9 cellular contexts compared by ENCODE assay signal in genomic region chr7:22856437-22856836, GRCh38. TPM values are rescaled to one million over a fixed set of nuclear protein-coding genes. Genes with fewer than 3 reads are reported as not detected.
DNase-seq lines count a peak whose midpoint lies in the region; ATAC-seq and TF ChIP-seq lines count a peak whose summit lies in the region.
"Had no signal": no experiment of that assay in that cellular context is flagged by ENCODE, and none has a peak within 500 bp of the region (broad histone marks: within the 10 kb centered on the region; RNA-seq: fewer than 3 reads in every experiment).

No MANE protein-coding gene starts in this region.

- H4K20me1 ChIP-seq in OCI-LY1 (ENCODE audit: insufficient read depth, low read length) = no peaks in the 10 kb centered on the region

- H3K27ac ChIP-seq in OCI-LY1 (ENCODE audit: low read depth, low read length, poor library complexity, severe bottlenecking) (peak overlapping the region; percentile 66), substantia nigra (ENCODE audit: low read depth, low read length, poor library complexity, severe bottlenecking) (no peak overlapping the region), neuronal stem cell (replicated peaks; ENCODE audit: low read length) (no peak overlapping the region)

- no peaks in the 10 kb centered on the region for H3K9me2 ChIP-seq in OCI-LY1 (ENCODE audit: low read depth, low read length)

- H3K4me2 ChIP-seq in OCI-LY1 (ENCODE audit: low read length) (peak overlapping the region; percentile 72), neuronal stem cell (ENCODE audit: insufficient read depth, low read length, poor library complexity, severe bottlenecking) (no peak overlapping the region)

- H3K27me3 ChIP-seq in OCI-LY1 (ENCODE audit: insufficient read depth, low read length) = peaks cover 6% of the 10 kb centered on the region; the same call in 1 of the 2 replicates
- H3K27me3 ChIP-seq in neuronal stem cell (ENCODE audit: control insufficient read depth in 3 of 3, insufficient read depth in 3 of 3, low read depth in 1 of 3, low read length in 3 of 3) = peaks cover 0 to 27% (median 7%) of the 10 kb centered on the region in 3 experiments

- H2AFZ ChIP-seq in OCI-LY1 (ENCODE audit: low read length) (no peak overlapping the region), neuronal stem cell (ENCODE audit: low read length) (no peak overlapping the region)

- H3K79me1 ChIP-seq in neuronal stem cell (ENCODE audit: low read depth, low read length) = no peaks in the 10 kb centered on the region

- no peak overlapping the region for H3K18ac ChIP-seq in neuronal stem cell (ENCODE audit: low read length)

- no peak overlapping the region for H3K4ac ChIP-seq in neuronal stem cell (ENCODE audit: low read length)

- CTCF ChIA-PET in activated CD4-positive, alpha-beta T cell treated with anti-CD3 and anti-CD28 coated beads, Interleukin-2, amount 10 ng/mL, durations not matched to agents 7 days and 5 days (lab: Charles Lee) = interaction anchor here (0.6 to 2.8 kb wide), 7 partner anchors 11 to 1495 kb away, joined by 3 to 7 read pairs (median 4); no protein-coding TSS in a partner anchor

- no peak overlapping the region for H4K91ac ChIP-seq in neuronal stem cell (ENCODE audit: low read depth, low read length, poor library complexity)

- DNase-seq in activated CD4-positive, alpha-beta T cell treated with anti-CD3 and anti-CD28 coated beads, Interleukin-2, amount 10 ng/mL, durations not matched to agents 7 days and 5 days = no peak
- DNase-seq in activated CD4-positive, alpha-beta T cell treated with anti-CD3 and anti-CD28 coated beads for 1 hour = no peak
- DNase-seq in chondrocyte (ENCODE audit: low spot score) (no peak), substantia nigra (lab: John Stamatoyannopoulos, UW) (no peak), neuronal stem cell (ENCODE audit: low spot score) (no peak)
- no peak for DNase-seq in stimulated activated effector memory CD8-positive, alpha-beta T cell treated with anti-CD3 and anti-CD28 coated beads, Interleukin-12 subunit alpha, Interleukin-12 subunit beta, amount 100 ng/mL, for 72 hours (ENCODE audit: low spot score in 2 of 2)
- DNase-seq: SW 1271 had no signal

- H3K23ac ChIP-seq in neuronal stem cell (ENCODE audit: low read depth, low read length, poor library complexity) = no peak overlapping the region

- no peak overlapping the region for H2BK15ac ChIP-seq in neuronal stem cell (ENCODE audit: low read length)

- no peak overlapping the region for H3K14ac ChIP-seq in neuronal stem cell (ENCODE audit: low read length)

- peak overlapping the region; percentile 85 for H3K4me3 ChIP-seq in OCI-LY1 (ENCODE audit: low read depth, low read length, poor library complexity, severe bottlenecking)
- H3K4me3 ChIP-seq in neuronal stem cell (ENCODE audit: low read length in 2 of 2) = no peak overlapping the region

- no peak overlapping the region for H2BK120ac ChIP-seq in neuronal stem cell (ENCODE audit: low read depth, low read length)

- H3K36me3 ChIP-seq in OCI-LY1 (ENCODE audit: insufficient read depth, low read length) (peaks cover 64% of the 10 kb centered on the region), neuronal stem cell (replicated peaks in 1 of 2; ENCODE audit: control insufficient read depth in 2 of 2, insufficient read depth in 2 of 2, low read length in 2 of 2) (no peaks in the 10 kb centered on the region)

- H3K9me3 Mint-ChIP-seq in activated CD4-positive, alpha-beta T cell treated with anti-CD3 and anti-CD28 coated beads, Interleukin-2, amount 10 ng/mL, durations not matched to agents 7 days and 5 days = no peaks in the 10 kb centered on the region
- no peaks in the 10 kb centered on the region for H3K9me3 Mint-ChIP-seq in chondrocyte (ENCODE audit: low read depth)
- H3K9me3 Mint-ChIP-seq in stimulated activated effector memory CD8-positive, alpha-beta T cell treated with anti-CD3 and anti-CD28 coated beads, Interleukin-12 subunit alpha, Interleukin-12 subunit beta, amount 100 ng/mL, for 72 hours = no peaks in the 10 kb centered on the region

- H2BK12ac ChIP-seq in neuronal stem cell (ENCODE audit: low read length) = no peak overlapping the region

- 100% methylated on average over 1 of the region's 2 CpGs; no CpG with 5 or more reads in 1 of the 2 donors for WGBS in neuronal stem cell (ENCODE audit: extremely low coverage in 2 of 2, insufficient read length in 2 of 2, insufficient replicate concordance in 1 of 2), 2 donors

- peaks cover 48% of the 10 kb centered on the region for H3K4me1 Mint-ChIP-seq in activated CD4-positive, alpha-beta T cell treated with anti-CD3 and anti-CD28 coated beads, Interleukin-2, amount 10 ng/mL, durations not matched to agents 7 days and 5 days
- H3K4me1 Mint-ChIP-seq in chondrocyte (ENCODE audit: low read depth) = peaks cover 52% of the 10 kb centered on the region
- H3K4me1 Mint-ChIP-seq in stimulated activated effector memory CD8-positive, alpha-beta T cell treated with anti-CD3 and anti-CD28 coated beads, Interleukin-12 subunit alpha, Interleukin-12 subunit beta, amount 100 ng/mL, for 72 hours = peaks cover 20% of the 10 kb centered on the region

- no peak for ATAC-seq in stimulated activated effector memory CD8-positive, alpha-beta T cell treated with anti-CD3 and anti-CD28 coated beads, Interleukin-12 subunit alpha, Interleukin-12 subunit beta, amount 100 ng/mL, for 72 hours
- ATAC-seq in HG03571 (IDR thresholded peaks at IDR 0.05; ENCODE audit: unreplicated experiment) = no peak

- no peak overlapping the region for H4K8ac ChIP-seq in neuronal stem cell (ENCODE audit: low read depth, low read length)

- peaks cover 16% of the 10 kb centered on the region for H3K79me2 ChIP-seq in OCI-LY1 (ENCODE audit: insufficient read depth, low read length)

- peaks cover 29% of the 10 kb centered on the region for H3K4me1 ChIP-seq in OCI-LY1 (ENCODE audit: insufficient read depth, low read length, severe bottlenecking)
- H3K4me1 ChIP-seq in neuronal stem cell (ENCODE audit: control insufficient read depth in 2 of 2, insufficient read depth in 1 of 2, low read depth in 1 of 2, low read length in 2 of 2) = peaks cover 0 to 1% of the 10 kb centered on the region in 2 donors

- H3K9ac ChIP-seq in OCI-LY1 (ENCODE audit: low read length) (peak overlapping the region; percentile 92), neuronal stem cell (ENCODE audit: low read depth, low read length, poor library complexity) (no peak overlapping the region)

- H3F3A ChIP-seq in OCI-LY1 (ENCODE audit: insufficient read depth, low read length) = peaks cover 15% of the 10 kb centered on the region; the same call in 1 of the 2 replicates

- POLR2A ChIA-PET in activated CD4-positive, alpha-beta T cell treated with anti-CD3 and anti-CD28 coated beads, Interleukin-2, amount 10 ng/mL, durations not matched to agents 7 days and 5 days (lab: Charles Lee) = interaction anchor here (0.7 kb wide), 1 partner anchor 14 kb away, joined by 4 read pairs; no protein-coding TSS in a partner anchor

- peaks cover 38% of the 10 kb centered on the region for H3K36me3 Mint-ChIP-seq in activated CD4-positive, alpha-beta T cell treated with anti-CD3 and anti-CD28 coated beads, Interleukin-2, amount 10 ng/mL, durations not matched to agents 7 days and 5 days (ENCODE audit: low read depth)
- H3K36me3 Mint-ChIP-seq in chondrocyte (ENCODE audit: low read depth) = no peaks in the 10 kb centered on the region
- peaks cover 80% of the 10 kb centered on the region for H3K36me3 Mint-ChIP-seq in stimulated activated effector memory CD8-positive, alpha-beta T cell treated with anti-CD3 and anti-CD28 coated beads, Interleukin-12 subunit alpha, Interleukin-12 subunit beta, amount 100 ng/mL, for 72 hours

- H3K27me3 Mint-ChIP-seq in activated CD4-positive, alpha-beta T cell treated with anti-CD3 and anti-CD28 coated beads, Interleukin-2, amount 10 ng/mL, durations not matched to agents 7 days and 5 days = no peaks in the 10 kb centered on the region
- no peaks in the 10 kb centered on the region for H3K27me3 Mint-ChIP-seq in chondrocyte (ENCODE audit: low read depth)

- no peak overlapping the region for H2AK5ac ChIP-seq in neuronal stem cell (ENCODE audit: low read depth, low read length)

- H3K27ac Mint-ChIP-seq in activated CD4-positive, alpha-beta T cell treated with anti-CD3 and anti-CD28 coated beads, Interleukin-2, amount 10 ng/mL, durations not matched to agents 7 days and 5 days = peak overlapping the region; percentile 46
- peak overlapping the region; percentile 78 for H3K27ac Mint-ChIP-seq in chondrocyte (ENCODE audit: unreplicated experiment)
- H3K27ac Mint-ChIP-seq in stimulated activated effector memory CD8-positive, alpha-beta T cell treated with anti-CD3 and anti-CD28 coated beads, Interleukin-12 subunit alpha, Interleukin-12 subunit beta, amount 100 ng/mL, for 72 hours = peak overlapping the region; percentile 43

- no peak overlapping the region for H2BK5ac ChIP-seq in neuronal stem cell (ENCODE audit: low read length)

- H3K9me3 ChIP-seq in OCI-LY1 (ENCODE audit: low read length) = no peaks in the 10 kb centered on the region
- peaks cover 0 to 7% of the 10 kb centered on the region in 2 donors for H3K9me3 ChIP-seq in neuronal stem cell (replicated peaks in 1 of 2; ENCODE audit: control insufficient read depth in 2 of 2, insufficient read depth in 1 of 2, low read depth in 1 of 2, low read length in 2 of 2)

- no peak for TF ChIP-seq CTCF in OCI-LY1 (IDR thresholded peaks at IDR 0.05; ENCODE audit: low read length)
- no peak for TF ChIP-seq CTCF in chondrocyte (IDR thresholded peaks at IDR 0.05)

- peak overlapping the region; percentile 54 for H3K4me3 Mint-ChIP-seq in activated CD4-positive, alpha-beta T cell treated with anti-CD3 and anti-CD28 coated beads, Interleukin-2, amount 10 ng/mL, durations not matched to agents 7 days and 5 days
- no peak overlapping the region for H3K4me3 Mint-ChIP-seq in chondrocyte (ENCODE audit: unreplicated experiment)
- peak overlapping the region; percentile 92 for H3K4me3 Mint-ChIP-seq in stimulated activated effector memory CD8-positive, alpha-beta T cell treated with anti-CD3 and anti-CD28 coated beads, Interleukin-12 subunit alpha, Interleukin-12 subunit beta, amount 100 ng/mL, for 72 hours

RNA-seq across cellular contexts. Expression of gene TOMM7, which starts 33.8 kb away (rescaled TPM):
- 100 to 1,000 TPM; 188 to 288 TPM for total RNA-seq in activated CD4-positive, alpha-beta T cell treated with anti-CD3 and anti-CD28 coated beads, Interleukin-2, amount 10 ng/mL, durations not matched to agents 7 days and 5 days
- 213 to 269 TPM (median 240 TPM) in 3 replicates for total RNA-seq in chondrocyte
- polyA plus RNA-seq in neuronal stem cell (2013, experiment 1 of 2) = 280 TPM
- polyA plus RNA-seq in neuronal stem cell (2013, experiment 2 of 2) = 289 TPM
